26 cellular contexts compared by ENCODE assay signal in genomic region chr3:131326307-131326706, GRCh38. TPM values are rescaled to one million over a fixed set of nuclear protein-coding genes. Genes with fewer than 3 reads are reported as not detected.
A peak's percentile ranks its signal among the peaks of the same experiment; 100 is the strongest.
DNase-seq lines count a peak whose midpoint lies in the region; ATAC-seq and TF ChIP-seq lines count a peak whose summit lies in the region.
"Had no signal": no experiment of that assay in that cellular context is flagged by ENCODE, and none has a peak within 500 bp of the region (broad histone marks: within the 10 kb centered on the region; RNA-seq: fewer than 3 reads in every experiment).

No MANE protein-coding gene starts in this region.

- H3K4me3 Mint-ChIP-seq in stimulated activated memory B cell treated with anti-CD40 and anti-IgM and Interleukin-4, amounts not matched to agents 10 μg/mL and 1 μg/mL and 100 μg/mL, for 72 hours = no peak overlapping the region
- H3K4me3 Mint-ChIP-seq in activated CD4-positive, alpha-beta T cell treated with anti-CD3 and anti-CD28 coated beads for 36 hours = no peak overlapping the region
- no peak overlapping the region for H3K4me3 Mint-ChIP-seq in stimulated activated naive CD8-positive, alpha-beta T cell treated with anti-CD3 and anti-CD28 coated beads, Interleukin-15, amount 100 ng/mL, for 72 hours
- H3K4me3 Mint-ChIP-seq: CD8-positive, alpha-beta T cell had no signal

- no peaks in the 10 kb centered on the region for H3K9me3 Mint-ChIP-seq in stimulated activated memory B cell treated with anti-CD40 and anti-IgM and Interleukin-4, amounts not matched to agents 10 μg/mL and 1 μg/mL and 100 μg/mL, for 72 hours
- H3K9me3 Mint-ChIP-seq in activated CD4-positive, alpha-beta T cell treated with anti-CD3 and anti-CD28 coated beads for 36 hours (ENCODE audit: low read depth) = no peaks in the 10 kb centered on the region
- no peaks in the 10 kb centered on the region for H3K9me3 Mint-ChIP-seq in stimulated activated naive CD8-positive, alpha-beta T cell treated with anti-CD3 and anti-CD28 coated beads, Interleukin-15, amount 100 ng/mL, for 72 hours
- H3K9me3 Mint-ChIP-seq: CD8-positive, alpha-beta T cell had no signal

- peaks cover 12% of the 10 kb centered on the region for H3K4me1 Mint-ChIP-seq in stimulated activated memory B cell treated with anti-CD40 and anti-IgM and Interleukin-4, amounts not matched to agents 10 μg/mL and 1 μg/mL and 100 μg/mL, for 72 hours
- H3K4me1 Mint-ChIP-seq in activated CD4-positive, alpha-beta T cell treated with anti-CD3 and anti-CD28 coated beads for 36 hours = no peaks in the 10 kb centered on the region
- no peaks in the 10 kb centered on the region for H3K4me1 Mint-ChIP-seq in stimulated activated naive CD8-positive, alpha-beta T cell treated with anti-CD3 and anti-CD28 coated beads, Interleukin-15, amount 100 ng/mL, for 72 hours

- peak; percentile 36 for ATAC-seq in stimulated activated memory B cell treated with anti-CD40 and anti-IgM and Interleukin-4, amounts not matched to agents 10 μg/mL and 1 μg/mL and 100 μg/mL, for 72 hours
- ATAC-seq in activated CD4-positive, alpha-beta T cell treated with anti-CD3 and anti-CD28 coated beads for 36 hours = no peak
- no peak for ATAC-seq in stimulated activated naive CD8-positive, alpha-beta T cell treated with anti-CD3 and anti-CD28 coated beads, Interleukin-15, amount 100 ng/mL, for 72 hours
- ATAC-seq: CD8-positive, alpha-beta T cell; left lobe of liver had no signal

- intact Hi-C loops in activated CD4-positive, alpha-beta T cell treated with anti-CD3 and anti-CD28 coated beads for 36 hours (cut with DNase I, micrococcal nuclease) = no loop called here

- DNase-seq in ELR (ENCODE audit: low read depth) (peak; percentile 48), RPMI7951 (ENCODE audit: low read depth) (peak; percentile 49), epithelial cell of esophagus (ENCODE audit: low read depth) (peak; percentile 74), cerebellar nuclear complex (lab: John Stamatoyannopoulos, UW) (no peak), NCI-H2029 treated with DMSO at 0.1 percent for 48 hours (lab: John Stamatoyannopoulos, UW) (no peak)
- no peak for DNase-seq in activated CD4-positive, alpha-beta T cell treated with anti-CD3 and anti-CD28 coated beads for 36 hours
- no peak for DNase-seq in stimulated activated naive CD8-positive, alpha-beta T cell treated with anti-CD3 and anti-CD28 coated beads, Interleukin-15, amount 100 ng/mL, for 72 hours
- DNase-seq: activated CD8-positive, alpha-beta memory T cell treated with anti-CD3 and anti-CD28 coated beads, Interleukin-2, amount 50 U/mL, for 48 hours; activated effector memory CD4-positive, alpha-beta T cell treated with Interleukin-2 at 50 U/mL for 16 hours; adrenal gland; CD8-positive, alpha-beta T cell; effector CD8-positive, alpha-beta T cell; esophagus squamous epithelium; glutamatergic neuron; midbrain; MV-4-11; NCI-H1694 treated with DMSO at 0.1 percent for 48 hours; NCI-H2227 treated with DMSO at 0.1 percent for 48 hours; posterior cingulate gyrus; sigmoid colon; T-helper 2 cell; WERI-Rb-1 had no signal

- CTCF ChIA-PET in activated CD4-positive, alpha-beta T cell treated with anti-CD3 and anti-CD28 coated beads for 36 hours (lab: Charles Lee) = interaction anchor here (1.1 kb wide), 1 partner anchor 16 kb away, joined by 6 read pairs; no protein-coding TSS in a partner anchor

- H3K27me3 Mint-ChIP-seq in stimulated activated memory B cell treated with anti-CD40 and anti-IgM and Interleukin-4, amounts not matched to agents 10 μg/mL and 1 μg/mL and 100 μg/mL, for 72 hours = no peaks in the 10 kb centered on the region
- peaks cover 10% of the 10 kb centered on the region for H3K27me3 Mint-ChIP-seq in activated CD4-positive, alpha-beta T cell treated with anti-CD3 and anti-CD28 coated beads for 36 hours
- H3K27me3 Mint-ChIP-seq in stimulated activated naive CD8-positive, alpha-beta T cell treated with anti-CD3 and anti-CD28 coated beads, Interleukin-15, amount 100 ng/mL, for 72 hours = no peaks in the 10 kb centered on the region

- TF ChIP-seq CTCF in epithelial cell of esophagus (IDR thresholded peaks at IDR 0.05; ENCODE audit: insufficient read depth, low read depth, low read length, missing control alignments) = no peak

- POLR2A ChIA-PET in activated CD4-positive, alpha-beta T cell treated with anti-CD3 and anti-CD28 coated beads for 36 hours (lab: Charles Lee) = no interaction called here

- no peak overlapping the region for H3K4me3 ChIP-seq in epithelial cell of esophagus (ENCODE audit: low read length)
- H3K4me3 ChIP-seq: adrenal gland, esophagus squamous epithelium, sigmoid colon, SJSA1, thoracic aorta had no signal

- no peaks in the 10 kb centered on the region for H3K36me3 Mint-ChIP-seq in stimulated activated memory B cell treated with anti-CD40 and anti-IgM and Interleukin-4, amounts not matched to agents 10 μg/mL and 1 μg/mL and 100 μg/mL, for 72 hours
- no peaks in the 10 kb centered on the region for H3K36me3 Mint-ChIP-seq in activated CD4-positive, alpha-beta T cell treated with anti-CD3 and anti-CD28 coated beads for 36 hours (ENCODE audit: low read depth)
- H3K36me3 Mint-ChIP-seq: CD8-positive, alpha-beta T cell had no signal

- no peak overlapping the region for H3K27ac Mint-ChIP-seq in stimulated activated memory B cell treated with anti-CD40 and anti-IgM and Interleukin-4, amounts not matched to agents 10 μg/mL and 1 μg/mL and 100 μg/mL, for 72 hours
- no peak overlapping the region for H3K27ac Mint-ChIP-seq in activated CD4-positive, alpha-beta T cell treated with anti-CD3 and anti-CD28 coated beads for 36 hours
- no peak overlapping the region for H3K27ac Mint-ChIP-seq in stimulated activated naive CD8-positive, alpha-beta T cell treated with anti-CD3 and anti-CD28 coated beads, Interleukin-15, amount 100 ng/mL, for 72 hours
- H3K27ac Mint-ChIP-seq: CD8-positive, alpha-beta T cell had no signal

RNA-seq across cellular contexts. Expression of gene NUDT16, which starts 55.3 kb away (rescaled TPM):
- 10.1 and 14.2 TPM in 2 replicates for total RNA-seq in RPMI7951 (2014; rRNA removed; shearing (Covaris generic))
- total RNA-seq in activated CD4-positive, alpha-beta T cell treated with anti-CD3 and anti-CD28 coated beads for 36 hours = 1 to 10 TPM; 4.0 to 5.7 TPM

Comparison
In these comparisons a context has a peak if more than half of its experiments do, and no peak if none do; other contexts are left out.
1. DNase-seq: peak in ELR (single experiment), RPMI7951 (single experiment) and epithelial cell of esophagus (single experiment); none in activated CD4-positive, alpha-beta T cell treated with anti-CD3 and anti-CD28 coated beads for 36 hours (single experiment), stimulated activated naive CD8-positive, alpha-beta T cell treated with anti-CD3 and anti-CD28 coated beads, Interleukin-15, amount 100 ng/mL, for 72 hours (0 of 2), cerebellar nuclear complex (0 of 2) and NCI-H2029 treated with DMSO at 0.1 percent for 48 hours (single experiment).